In genomic region chr6:2817778-2818443, GRCh38 we compare ENCODE assay signal across 9 cellular contexts. TPM values are rescaled to one million over a fixed set of nuclear protein-coding genes. Genes with fewer than 3 reads are reported as not detected.
DNase-seq lines count a peak whose midpoint lies in the region; ATAC-seq, FAIRE-seq and TF ChIP-seq lines count a peak whose summit lies in the region.
"Had no signal": no experiment of that assay in that cellular context is flagged by ENCODE, and none has a peak within 500 bp of the region (broad histone marks: within the 10 kb centered on the region; RNA-seq: fewer than 3 reads in every experiment).

No MANE protein-coding gene starts in this region.

- H3K36me3 ChIP-seq in HEK293 (ENCODE audit: control insufficient read depth in 2 of 2, insufficient read depth in 1 of 2, low read length in 2 of 2) (no peaks in the 10 kb centered on the region), GM12878 (ENCODE audit: control insufficient read depth in 2 of 2, insufficient read depth in 2 of 2, low read length in 1 of 2) (no peaks in the 10 kb centered on the region), skeletal muscle satellite cell (ENCODE audit: insufficient read depth, low read length) (no peaks in the 10 kb centered on the region)

- in situ Hi-C loops in GM12878 (cut with MboI), result no loop called here

- CTCF ChIA-PET in HEK293 (lab: Yijun Ruan, JAX), result interaction anchor here (0.6 to 2.6 kb wide), 4 partner anchors 16 to 51 kb away, joined by 3 to 10 read pairs (median 4); partner anchors contain the start of gene SERPINB1
- CTCF ChIA-PET in GM12878 (lab: Yijun Ruan, JAX), result no interaction called here

- H3K9me3 ChIP-seq in HEK293 (ENCODE audit: control insufficient read depth, insufficient read depth, low read depth, low read length), result no peaks in the 10 kb centered on the region
- H3K9me3 ChIP-seq in GM12878 (replicated peaks; ENCODE audit: control insufficient read depth, insufficient read depth, low read length), result peaks cover 6% of the 10 kb centered on the region
- no peaks in the 10 kb centered on the region for H3K9me3 ChIP-seq in skeletal muscle satellite cell (replicated peaks; ENCODE audit: low read length)

- no peak overlapping the region for H3K4me3 ChIP-seq in HEK293 (ENCODE audit: low read depth, low read length)
- no peak overlapping the region for H3K4me3 ChIP-seq in GM12878
- H3K4me3 ChIP-seq in skeletal muscle satellite cell (ENCODE audit: low read length), result peak overlapping the region; percentile 25

- no peak for TF ChIP-seq POLR2A in GM12878 (IDR thresholded peaks at IDR 0.05; ENCODE audit: low read depth, low read length)

- H3K27ac ChIP-seq in HEK293 (ENCODE audit: extremely low read depth, low read depth, low read length) (no peak overlapping the region), GM12878 (ENCODE audit: control insufficient read depth, insufficient read depth) (no peak overlapping the region)

- WGBS in GM12878 (ENCODE audit: insufficient coverage, insufficient replicate concordance, low lambda C conversion rate, missing lambda C conversion rate), result 61% methylated on average over 4 of the region's 4 CpGs

- SMC1A ChIA-PET in GM12878 (lab: Charles Lee; ENCODE audit: uncharacterized antibody, unreplicated experiment), result interaction anchor here (1.0 to 1.9 kb wide), 3 partner anchors 9 to 28 kb away, joined by 3 to 5 read pairs (median 4); no protein-coding TSS in a partner anchor

- H3K4me2 ChIP-seq in GM12878 (ENCODE audit: control insufficient read depth, insufficient read depth) (no peak overlapping the region), skeletal muscle satellite cell (ENCODE audit: low read length) (peak overlapping the region; percentile 70)

- POLR2A ChIA-PET in HEK293 (lab: Yijun Ruan, JAX) (interaction anchor here (0.9 to 2.0 kb wide), 3 partner anchors 14 to 49 kb away, joined by 3 to 9 read pairs (median 3); partner anchors contain the start of gene SERPINB1), GM12878 (lab: Charles Lee) (interaction anchor here (0.5 kb wide), 1 partner anchor 210 kb away, joined by 4 read pairs; no protein-coding TSS in a partner anchor)

- H3K9ac ChIP-seq in GM12878 (ENCODE audit: control insufficient read depth, insufficient read depth, low read length) (no peak overlapping the region), skeletal muscle satellite cell (ENCODE audit: low read depth, low read length) (peak overlapping the region; percentile 18)

- H3K79me2 ChIP-seq in GM12878 (ENCODE audit: control insufficient read depth, insufficient read depth, low read length), result no peaks in the 10 kb centered on the region

- RAD21 ChIA-PET in GM12878 (lab: Charles Lee; ENCODE audit: unreplicated experiment), result no interaction called here

- H2AFZ ChIP-seq in GM12878 (ENCODE audit: control insufficient read depth, low read depth, low read length), result no peak overlapping the region

- DNase-seq in GM12878 (ENCODE audit: low read depth, low spot score), result no peak
- peak; percentile 45 for DNase-seq in hepatic stellate cell (ENCODE audit: low spot score)
- DNase-seq in stimulated activated naive CD4-positive, alpha-beta T cell treated with Interleukin-2 at 50 U/mL for 16 hours (lab: John Stamatoyannopoulos, UW), result no peak
- DNase-seq: activated CD4-positive, alpha-beta T cell treated with anti-CD3 and anti-CD28 coated beads for 4 hours had no signal

- TF ChIP-seq CTCF in HEK293 (tag by site-specific recombination; IDR thresholded peaks at IDR 0.05) (no peak), GM12878 (IDR thresholded peaks at IDR 0.05 in 2 of 3, conservative IDR thresholded peaks at IDR 0.05 in 1 of 3; ENCODE audit: control insufficient read depth in 2 of 3, extremely low read depth in 1 of 3, insufficient read depth in 1 of 3, low read depth in 3 of 3, low read length in 3 of 3) (no peak)

- FAIRE-seq in GM12878 (lab: Jason Lieb, UNC), result peak; percentile 44

- no peak for TF ChIP-seq EP300 in GM12878 (IDR thresholded peaks at IDR 0.05; ENCODE audit: borderline replicate concordance in 1 of 2, control insufficient read depth in 1 of 2, low read depth in 2 of 2, low read length in 2 of 2)

- BruUV-seq in GM12878 (replicated peaks; lab: Mats Ljungman, UMichigan), result no TSS peak

- no peaks in the 10 kb centered on the region for H4K20me1 ChIP-seq in GM12878 (ENCODE audit: control insufficient read depth, insufficient read depth)

- H3K4me1 ChIP-seq in HEK293 (ENCODE audit: control insufficient read depth, insufficient read depth, low read length) (peaks cover 3% of the 10 kb centered on the region; the same call in 1 of the 2 replicates), GM12878 (ENCODE audit: control insufficient read depth, insufficient read depth, low read length) (no peaks in the 10 kb centered on the region), skeletal muscle satellite cell (ENCODE audit: control insufficient read depth, insufficient read depth, low read length) (peaks cover 22% of the 10 kb centered on the region)

- no peak for TF ChIP-seq RAD21 in GM12878 (IDR thresholded peaks at IDR 0.05; ENCODE audit: insufficient read depth, low read depth, low read length)

- ATAC-seq in GM12878 (no peak), GM18907 (IDR thresholded peaks at IDR 0.05; ENCODE audit: unreplicated experiment) (no peak), GM18870 (IDR thresholded peaks at IDR 0.05; ENCODE audit: unreplicated experiment) (no peak), HG03139 (IDR thresholded peaks at IDR 0.05; ENCODE audit: unreplicated experiment) (no peak)

- H3K27me3 ChIP-seq in GM12878 (replicated peaks in 1 of 2; ENCODE audit: control insufficient read depth in 2 of 2, insufficient read depth in 2 of 2, low read length in 1 of 2), result peaks cover 1 to 8% of the 10 kb centered on the region in 2 experiments; a peak in 2 of 4 replicates
- no peaks in the 10 kb centered on the region for H3K27me3 ChIP-seq in skeletal muscle satellite cell (ENCODE audit: control insufficient read depth, insufficient read depth, low read length)

- intact Hi-C loops in GM12878 (cut with micrococcal nuclease; ENCODE audit: unreplicated experiment), result no loop called here

TF ChIP-seq in HEK293, 187 proteins besides CTCF, POLR2A, EP300 and RAD21 (continues in another document):
- TF ChIP-seq ZFP69B (tag by site-specific recombination; IDR thresholded peaks at IDR 0.05) (no peak), ZSCAN23 (tag by site-specific recombination; IDR thresholded peaks at IDR 0.05) (no peak)

TF ChIP-seq in GM12878, 131 proteins besides CTCF, POLR2A, EP300 and RAD21 (continues in another document):
- no peak for TF ChIP-seq WRNIP1 (IDR thresholded peaks at IDR 0.05; ENCODE audit: borderline replicate concordance, low read depth, low read length)
- no peak for TF ChIP-seq BCL11A (IDR thresholded peaks at IDR 0.05; ENCODE audit: low read depth, low read length)
- TF ChIP-seq SMC3 (IDR thresholded peaks at IDR 0.05; ENCODE audit: borderline replicate concordance, low read length), result no peak

RNA-seq across cellular contexts. Expression of gene SERPINB1, which starts 23.8 kb away (rescaled TPM):
- 0.67 and 1.0 TPM in 2 replicates for total RNA-seq in GM12878 (2013; cell fraction: nucleolus; rRNA removed)
- 0.45 and 0.65 TPM in 2 replicates for total RNA-seq in GM12878 (2014; rRNA removed)
- total RNA-seq in GM12878 (2014; rRNA removed; fragmentation: Illumina TruSeq; extraction: Trizol), result 0.67 and 0.88 TPM in 2 replicates
- 1.6 TPM in 2 replicates for total RNA-seq in GM12878 (2021)
- 0.76 TPM for polyA plus RNA-seq in GM12878 (2011; ENCODE audit: low read depth)
- polyA plus RNA-seq in GM12878 (2011; rRNA removed), result 2.4 and 3.5 TPM in 2 replicates
- 0.88 and 0.99 TPM in 2 replicates for polyA plus RNA-seq in GM12878 (2011; cell fraction: cytosol; rRNA removed)
- polyA plus RNA-seq in GM12878 (2011; cell fraction: nucleus; rRNA removed), result 0.90 and 1.3 TPM in 2 replicates
- 1.3 and 2.3 TPM in 2 replicates for polyA plus RNA-seq in GM12878 (2012)
- polyA plus RNA-seq in GM12878 (2014; fragmentation: Illumina TruSeq; extraction: Trizol), result 1.1 and 3.2 TPM in 2 replicates
- polyA plus RNA-seq in GM12878 (2014; fragmentation: Nextera tagmentation; extraction: Ambion mirVana), result 1 to 10 TPM in 1 of 2 experiments, under 1 TPM in 1; 0.82 to 1.8 TPM
- 0.71 and 0.85 TPM in 2 replicates for polyA plus RNA-seq in GM12878 (2014; rRNA removed)
- polyA plus RNA-seq in GM12878 (2016; fragmentation: Nextera tagmentation; extraction: Ambion mirVana), result under 1 TPM; 0.67 to 0.72 TPM
- 1.1 and 1.8 TPM in 2 replicates for polyA minus RNA-seq in GM12878 (2011; rRNA and poly(A)+ RNA removed)
- polyA minus RNA-seq in GM12878 (2011; cell fraction: cytosol; rRNA and poly(A)+ RNA removed), result 1.2 and 1.6 TPM in 2 replicates
- polyA minus RNA-seq in GM12878 (2011; cell fraction: nucleus; rRNA and poly(A)+ RNA removed), result 0.85 and 1.1 TPM in 2 replicates
- total RNA-seq in skeletal muscle satellite cell (2012; rRNA removed), result 7.6 and 14.4 TPM in 2 replicates

RNA-seq across cellular contexts. Expression of gene WRNIP1, which starts 52.7 kb away (rescaled TPM):
- total RNA-seq in GM12878 (2013; cell fraction: nucleolus; rRNA removed), result 21.8 and 24.7 TPM in 2 replicates
- total RNA-seq in GM12878 (2014; rRNA removed) (26.2 and 29.6 TPM in 2 replicates), GM12878 (2014; rRNA removed; fragmentation: Illumina TruSeq; extraction: Trizol) (23.1 and 23.5 TPM in 2 replicates), GM12878 (2021) (24.9 and 25.1 TPM in 2 replicates)
- polyA plus RNA-seq in GM12878 (2011; ENCODE audit: low read depth), result 8.4 TPM
- polyA plus RNA-seq in GM12878 (2011; rRNA removed) (25.0 and 30.5 TPM in 2 replicates), GM12878 (2014; fragmentation: Illumina TruSeq; extraction: Trizol) (17.8 and 30.2 TPM in 2 replicates), GM12878 (2014; fragmentation: Nextera tagmentation; extraction: Ambion mirVana) (10 to 100 TPM in 1 of 2 experiments, 1 to 10 TPM in 1; 9.3 to 13.6 TPM), GM12878 (2014; rRNA removed) (28.2 and 29.8 TPM in 2 replicates), GM12878 (2016; fragmentation: Nextera tagmentation; extraction: Ambion mirVana) (10 to 100 TPM; 13.1 to 14.2 TPM)
- 39.8 and 46.6 TPM in 2 replicates for polyA plus RNA-seq in GM12878 (2011; cell fraction: cytosol; rRNA removed)
- polyA plus RNA-seq in GM12878 (2011; cell fraction: nucleus; rRNA removed), result 40.1 and 56.2 TPM in 2 replicates
- polyA plus RNA-seq in GM12878 (2012), result 19.7 TPM in 2 replicates
- polyA minus RNA-seq in GM12878 (2011; rRNA and poly(A)+ RNA removed), result 21.8 and 30.3 TPM in 2 replicates
- polyA minus RNA-seq in GM12878 (2011; cell fraction: cytosol; rRNA and poly(A)+ RNA removed), result 7.9 and 9.1 TPM in 2 replicates
- 17.0 and 27.7 TPM in 2 replicates for polyA minus RNA-seq in GM12878 (2011; cell fraction: nucleus; rRNA and poly(A)+ RNA removed)
- total RNA-seq in skeletal muscle satellite cell (2012; rRNA removed), result 24.6 and 34.9 TPM in 2 replicates
